ENCODE assay signal across 1 cellular context in genomic region chr14:35121026-35121886, GRCh38.
TF ChIP-seq lines count a peak whose summit lies in the region.

No MANE protein-coding gene starts in this region.

TF ChIP-seq in HepG2, 621 proteins besides CTCF, POLR2A, EP300 and RAD21 (continued from another document):
- TF ChIP-seq, protein P1, sequence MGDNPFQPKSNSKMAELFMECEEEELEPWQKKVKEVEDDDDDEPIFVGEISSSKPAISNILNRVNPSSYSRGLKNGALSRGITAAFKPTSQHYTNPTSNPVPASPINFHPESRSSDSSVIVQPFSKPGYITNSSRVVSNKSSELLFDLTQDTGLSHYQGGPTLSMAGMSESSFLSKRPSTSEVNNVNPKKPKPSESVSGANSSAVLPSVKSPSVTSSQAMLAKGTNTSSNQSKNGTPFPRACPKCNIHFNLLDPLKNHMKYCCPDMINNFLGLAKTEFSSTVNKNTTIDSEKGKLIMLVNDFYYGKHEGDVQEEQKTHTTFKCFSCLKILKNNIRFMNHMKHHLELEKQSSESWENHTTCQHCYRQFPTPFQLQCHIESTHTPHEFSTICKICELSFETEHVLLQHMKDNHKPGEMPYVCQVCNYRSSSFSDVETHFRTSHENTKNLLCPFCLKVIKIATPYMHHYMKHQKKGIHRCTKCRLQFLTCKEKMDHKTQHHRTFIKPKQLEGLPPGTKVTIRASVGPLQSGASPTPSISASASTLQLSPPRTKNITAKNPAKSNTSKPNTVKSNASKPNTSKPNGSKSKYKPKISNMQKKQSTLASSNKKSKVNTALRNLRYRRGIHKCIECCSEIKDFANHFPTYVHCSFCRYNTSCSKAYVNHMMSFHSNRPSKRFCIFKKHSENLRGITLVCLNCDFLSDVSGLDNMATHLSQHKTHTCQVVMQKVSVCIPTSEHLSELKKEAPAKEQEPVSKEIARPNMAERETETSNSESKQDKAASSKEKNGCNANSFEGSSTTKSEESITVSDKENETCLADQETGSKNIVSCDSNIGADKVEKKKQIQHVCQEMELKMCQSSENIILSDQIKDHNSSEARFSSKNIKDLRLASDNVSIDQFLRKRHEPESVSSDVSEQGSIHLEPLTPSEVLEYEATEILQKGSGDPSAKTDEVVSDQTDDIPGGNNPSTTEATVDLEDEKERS (CRISPR knock-in tag; IDR thresholded peaks at IDR 0.05), result no peak
- TF ChIP-seq, protein P2, sequence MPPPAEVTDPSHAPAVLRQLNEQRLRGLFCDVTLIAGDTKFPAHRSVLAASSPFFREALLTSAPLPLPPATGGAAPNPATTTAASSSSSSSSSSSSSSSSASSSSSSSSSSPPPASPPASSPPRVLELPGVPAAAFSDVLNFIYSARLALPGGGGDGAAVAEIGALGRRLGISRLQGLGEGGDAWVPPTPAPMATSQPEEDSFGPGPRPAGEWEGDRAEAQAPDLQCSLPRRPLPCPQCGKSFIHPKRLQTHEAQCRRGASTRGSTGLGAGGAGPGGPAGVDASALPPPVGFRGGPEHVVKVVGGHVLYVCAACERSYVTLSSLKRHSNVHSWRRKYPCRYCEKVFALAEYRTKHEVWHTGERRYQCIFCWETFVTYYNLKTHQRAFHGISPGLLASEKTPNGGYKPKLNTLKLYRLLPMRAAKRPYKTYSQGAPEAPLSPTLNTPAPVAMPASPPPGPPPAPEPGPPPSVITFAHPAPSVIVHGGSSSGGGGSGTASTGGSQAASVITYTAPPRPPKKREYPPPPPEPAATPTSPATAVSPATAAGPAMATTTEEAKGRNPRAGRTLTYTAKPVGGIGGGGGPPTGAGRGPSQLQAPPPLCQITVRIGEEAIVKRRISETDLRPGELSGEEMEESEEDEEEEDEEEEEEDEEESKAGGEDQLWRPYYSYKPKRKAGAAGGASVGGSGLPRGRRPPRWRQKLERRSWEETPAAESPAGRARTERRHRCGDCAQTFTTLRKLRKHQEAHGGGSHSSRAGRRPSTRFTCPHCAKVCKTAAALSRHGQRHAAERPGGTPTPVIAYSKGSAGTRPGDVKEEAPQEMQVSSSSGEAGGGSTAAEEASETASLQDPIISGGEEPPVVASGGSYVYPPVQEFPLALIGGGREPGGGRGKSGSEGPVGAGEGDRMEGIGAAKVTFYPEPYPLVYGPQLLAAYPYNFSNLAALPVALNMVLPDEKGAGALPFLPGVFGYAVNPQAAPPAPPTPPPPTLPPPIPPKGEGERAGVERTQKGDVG (CRISPR knock-in tag; IDR thresholded peaks at IDR 0.05; ENCODE audit: borderline replicate concordance), result no peak; the same call in 1 of the 2 replicates
- TF ChIP-seq ZNF570 (CRISPR knock-in tag; IDR thresholded peaks at IDR 0.05; ENCODE audit: borderline replicate concordance), result peak; percentile 73; the same call in 1 of the 2 replicates
- TF ChIP-seq ZBTB7A (CRISPR knock-in tag; IDR thresholded peaks at IDR 0.05), result no peak; the same call in 1 of the 2 replicates
- no peak for TF ChIP-seq FOXO1 (CRISPR knock-in tag; IDR thresholded peaks at IDR 0.05)
- TF ChIP-seq KLF12 (CRISPR knock-in tag; IDR thresholded peaks at IDR 0.05; ENCODE audit: borderline replicate concordance), result no peak
- TF ChIP-seq ELF3 (CRISPR knock-in tag; IDR thresholded peaks at IDR 0.05), result no peak
- TF ChIP-seq ZNF747 (CRISPR knock-in tag; IDR thresholded peaks at IDR 0.05; ENCODE audit: borderline replicate concordance), result no peak
- TF ChIP-seq SP140L (CRISPR knock-in tag; IDR thresholded peaks at IDR 0.05; ENCODE audit: borderline replicate concordance), result 0 out of 2 replicates have a peak, but pooled peaks have one; percentile 20
- TF ChIP-seq, protein P3, sequence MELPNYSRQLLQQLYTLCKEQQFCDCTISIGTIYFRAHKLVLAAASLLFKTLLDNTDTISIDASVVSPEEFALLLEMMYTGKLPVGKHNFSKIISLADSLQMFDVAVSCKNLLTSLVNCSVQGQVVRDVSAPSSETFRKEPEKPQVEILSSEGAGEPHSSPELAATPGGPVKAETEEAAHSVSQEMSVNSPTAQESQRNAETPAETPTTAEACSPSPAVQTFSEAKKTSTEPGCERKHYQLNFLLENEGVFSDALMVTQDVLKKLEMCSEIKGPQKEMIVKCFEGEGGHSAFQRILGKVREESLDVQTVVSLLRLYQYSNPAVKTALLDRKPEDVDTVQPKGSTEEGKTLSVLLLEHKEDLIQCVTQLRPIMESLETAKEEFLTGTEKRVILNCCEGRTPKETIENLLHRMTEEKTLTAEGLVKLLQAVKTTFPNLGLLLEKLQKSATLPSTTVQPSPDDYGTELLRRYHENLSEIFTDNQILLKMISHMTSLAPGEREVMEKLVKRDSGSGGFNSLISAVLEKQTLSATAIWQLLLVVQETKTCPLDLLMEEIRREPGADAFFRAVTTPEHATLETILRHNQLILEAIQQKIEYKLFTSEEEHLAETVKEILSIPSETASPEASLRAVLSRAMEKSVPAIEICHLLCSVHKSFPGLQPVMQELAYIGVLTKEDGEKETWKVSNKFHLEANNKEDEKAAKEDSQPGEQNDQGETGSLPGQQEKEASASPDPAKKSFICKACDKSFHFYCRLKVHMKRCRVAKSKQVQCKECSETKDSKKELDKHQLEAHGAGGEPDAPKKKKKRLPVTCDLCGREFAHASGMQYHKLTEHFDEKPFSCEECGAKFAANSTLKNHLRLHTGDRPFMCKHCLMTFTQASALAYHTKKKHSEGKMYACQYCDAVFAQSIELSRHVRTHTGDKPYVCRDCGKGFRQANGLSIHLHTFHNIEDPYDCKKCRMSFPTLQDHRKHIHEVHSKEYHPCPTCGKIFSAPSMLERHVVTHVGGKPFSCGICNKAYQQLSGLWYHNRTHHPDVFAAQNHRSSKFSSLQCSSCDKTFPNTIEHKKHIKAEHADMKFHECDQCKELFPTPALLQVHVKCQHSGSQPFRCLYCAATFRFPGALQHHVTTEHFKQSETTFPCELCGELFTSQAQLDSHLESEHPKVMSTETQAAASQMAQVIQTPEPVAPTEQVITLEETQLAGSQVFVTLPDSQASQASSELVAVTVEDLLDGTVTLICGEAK (IDR thresholded peaks at IDR 0.05), result no peak
- TF ChIP-seq, protein P3 (CRISPR knock-in tag; IDR thresholded peaks at IDR 0.05), result 0 out of 2 replicates have a peak, but pooled peaks have one; percentile 28
- no peak for TF ChIP-seq ZNF75D (CRISPR knock-in tag; IDR thresholded peaks at IDR 0.05; ENCODE audit: borderline replicate concordance)
- TF ChIP-seq ARID4A (CRISPR knock-in tag; IDR thresholded peaks at IDR 0.05; ENCODE audit: borderline replicate concordance), result no peak
- TF ChIP-seq PHF8 (CRISPR knock-in tag; IDR thresholded peaks at IDR 0.05), result no peak
- TF ChIP-seq MAFF (IDR thresholded peaks at IDR 0.05; ENCODE audit: low read depth, low read length), result no peak
- TF ChIP-seq ZNF441 (CRISPR knock-in tag; IDR thresholded peaks at IDR 0.05; ENCODE audit: borderline replicate concordance), result no peak
- TF ChIP-seq, protein P4, sequence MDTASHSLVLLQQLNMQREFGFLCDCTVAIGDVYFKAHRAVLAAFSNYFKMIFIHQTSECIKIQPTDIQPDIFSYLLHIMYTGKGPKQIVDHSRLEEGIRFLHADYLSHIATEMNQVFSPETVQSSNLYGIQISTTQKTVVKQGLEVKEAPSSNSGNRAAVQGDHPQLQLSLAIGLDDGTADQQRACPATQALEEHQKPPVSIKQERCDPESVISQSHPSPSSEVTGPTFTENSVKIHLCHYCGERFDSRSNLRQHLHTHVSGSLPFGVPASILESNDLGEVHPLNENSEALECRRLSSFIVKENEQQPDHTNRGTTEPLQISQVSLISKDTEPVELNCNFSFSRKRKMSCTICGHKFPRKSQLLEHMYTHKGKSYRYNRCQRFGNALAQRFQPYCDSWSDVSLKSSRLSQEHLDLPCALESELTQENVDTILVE (CRISPR knock-in tag; IDR thresholded peaks at IDR 0.05), result no peak
- no peak for TF ChIP-seq HOXA7 (CRISPR knock-in tag; IDR thresholded peaks at IDR 0.05)
- no peak for TF ChIP-seq ZSCAN29 (CRISPR knock-in tag; conservative IDR thresholded peaks at IDR 0.05)
- TF ChIP-seq ZNF839 (CRISPR knock-in tag; IDR thresholded peaks at IDR 0.05; ENCODE audit: borderline replicate concordance), result 0 out of 2 replicates have a peak, but pooled peaks have one; percentile 17
- TF ChIP-seq ZNF746 (CRISPR knock-in tag; IDR thresholded peaks at IDR 0.05), result no peak
- no peak for TF ChIP-seq ZFP91 (CRISPR knock-in tag; IDR thresholded peaks at IDR 0.05; ENCODE audit: borderline replicate concordance)
- no peak for TF ChIP-seq ZNF282 (IDR thresholded peaks at IDR 0.05; ENCODE audit: partially characterized antibody)
- TF ChIP-seq ZBTB20 (CRISPR knock-in tag; IDR thresholded peaks at IDR 0.05; ENCODE audit: borderline replicate concordance, low read depth), result no peak
- no peak for TF ChIP-seq CBX5 (CRISPR knock-in tag; IDR thresholded peaks at IDR 0.05; ENCODE audit: borderline replicate concordance)
- TF ChIP-seq ZBTB1 (CRISPR knock-in tag; IDR thresholded peaks at IDR 0.05; ENCODE audit: borderline replicate concordance), result no peak
- no peak for TF ChIP-seq ZNF556 (CRISPR knock-in tag; IDR thresholded peaks at IDR 0.05; ENCODE audit: borderline replicate concordance)
TF ChIP-seq in HepG2: peak in this region for 46.
